ENCODE assay signal across 16 cellular contexts in the genomic region with DNA sequence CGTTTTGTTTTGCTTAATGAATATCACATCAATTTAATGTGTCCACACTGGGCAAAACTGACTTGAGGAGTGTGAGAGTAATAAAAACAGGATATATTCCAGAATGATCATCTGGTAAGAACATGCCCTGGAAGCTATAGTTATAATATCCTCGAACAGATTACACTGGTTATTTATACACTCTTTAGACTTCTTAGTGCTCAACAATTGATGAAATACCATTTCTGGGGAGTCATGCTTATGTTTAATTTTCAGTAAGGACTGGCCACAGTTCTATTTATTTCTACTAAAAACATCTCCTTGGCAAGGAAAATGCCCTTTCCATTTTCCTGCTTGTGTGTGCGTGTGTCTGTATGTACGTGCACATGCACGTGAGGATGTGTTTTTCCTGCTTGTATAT.
"Had no signal": no experiment of that assay in that cellular context is flagged by ENCODE, and none has a peak within 500 bp of the region (broad histone marks: within the 10 kb centered on the region; RNA-seq: fewer than 3 reads in every experiment).

No MANE protein-coding gene starts in this region.

- H3K27ac Mint-ChIP-seq: naive thymus-derived CD4-positive, alpha-beta T cell had no signal

- DNase-seq: effector CD8-positive, alpha-beta T cell; heart left ventricle; hippocampal formation; kidney glomerular epithelial cell; naive thymus-derived CD4-positive, alpha-beta T cell; ovary; right cardiac atrium; small intestine; stimulated activated CD4-positive, alpha-beta T cell treated with anti-CD3 and anti-CD28 coated beads, Interleukin-12 subunit alpha, Interleukin-12 subunit beta, amount 100 ng/mL, for 4 hours; stimulated activated naive CD4-positive, alpha-beta T cell treated with Interleukin-2 at 50 U/mL for 16 hours; thyroid gland; upper lobe of left lung; uterus had no signal

- H3K4me3 Mint-ChIP-seq: naive thymus-derived CD4-positive, alpha-beta T cell had no signal

- H3K9me3 ChIP-seq: esophagus muscularis mucosa, heart left ventricle, ovary, suprapubic skin, thyroid gland, upper lobe of left lung, uterus had no signal

- ATAC-seq: heart left ventricle; naive thymus-derived CD4-positive, alpha-beta T cell; right cardiac atrium had no signal

- H3K36me3 Mint-ChIP-seq: naive thymus-derived CD4-positive, alpha-beta T cell had no signal

- H3K27me3 ChIP-seq: esophagus muscularis mucosa, heart left ventricle, ovary, suprapubic skin, thyroid gland, upper lobe of left lung, uterus had no signal

- H3K4me1 ChIP-seq: suprapubic skin, thyroid gland, uterus had no signal

- H3K4me3 ChIP-seq: coronary artery, esophagus muscularis mucosa, heart left ventricle, ovary, suprapubic skin, thyroid gland, upper lobe of left lung, uterus had no signal

- H3K27ac ChIP-seq: coronary artery, esophagus muscularis mucosa, heart left ventricle, ovary, suprapubic skin, thyroid gland, upper lobe of left lung, uterus had no signal

- H3K36me3 ChIP-seq: ovary, uterus had no signal
